9 cellular contexts compared by ENCODE assay signal in genomic region chr15:64814283-64814682, GRCh38. TPM values are rescaled to one million over a fixed set of nuclear protein-coding genes. Genes with fewer than 3 reads are reported as not detected.
"Had no signal": no experiment of that assay in that cellular context is flagged by ENCODE, and none has a peak within 500 bp of the region (broad histone marks: within the 10 kb centered on the region; RNA-seq: fewer than 3 reads in every experiment).

No MANE protein-coding gene starts in this region.

RNA-seq across cellular contexts. Expression of gene RBPMS2, which starts 38.9 kb away (rescaled TPM):
- total RNA-seq: activated CD4-positive, alpha-beta memory T cell treated with anti-CD3 and anti-CD28 coated beads, Interleukin-2, amount 10 ng/mL, durations not matched to agents 7 days and 5 days; activated CD4-positive, alpha-beta T cell treated with anti-CD3 and anti-CD28 coated beads for 36 hours; activated CD4-positive, alpha-beta T cell treated with anti-CD3 and anti-CD28 coated beads, Interleukin-2, amount 10 ng/mL, durations not matched to agents 24 days and 14 days; activated CD8-positive, alpha-beta memory T cell treated with anti-CD3 and anti-CD28 coated beads for 36 hours; activated CD8-positive, alpha-beta memory T cell treated with anti-CD3 and anti-CD28 coated beads, Interleukin-2, amount 10 ng/mL, durations not matched to agents 7 days and 5 days; activated CD8-positive, alpha-beta T cell treated with anti-CD3 and anti-CD28 coated beads for 36 hours; activated CD8-positive, alpha-beta T cell treated with anti-CD3 and anti-CD28 coated beads, Interleukin-2, amount 10 ng/mL, durations not matched to agents 7 days and 5 days; T-helper 1 cell treated with Interleukin-12 subunit alpha and Interleukin-12 subunit beta and Interleukin-4 antibody, amounts not matched to agents 30 ng/mL and 1 ng/mL, for 36 hours; T-helper 2 cell treated with Interferon-gamma antibody and Interleukin-4, amounts not matched to agents 100 ng/mL and 5 ng/mL, for 36 hours had no signal
